In genomic region chr7:104328970-104329825, GRCh38 we compare ENCODE assay signal across 9 cellular contexts. TPM values are rescaled to one million over a fixed set of nuclear protein-coding genes. Genes with fewer than 3 reads are reported as not detected.
DNase-seq lines count a peak whose midpoint lies in the region; ATAC-seq and TF ChIP-seq lines count a peak whose summit lies in the region.
"Had no signal": no experiment of that assay in that cellular context is flagged by ENCODE, and none has a peak within 500 bp of the region (broad histone marks: within the 10 kb centered on the region; RNA-seq: fewer than 3 reads in every experiment).

No MANE protein-coding gene starts in this region.

- no peaks in the 10 kb centered on the region for H3K36me3 Mint-ChIP-seq in nephron (ENCODE audit: low read depth)

- H3K36me3 ChIP-seq in HEK293 (ENCODE audit: control insufficient read depth in 2 of 2, insufficient read depth in 1 of 2, low read length in 2 of 2) (no peaks in the 10 kb centered on the region), adrenal gland (replicated peaks in 1 of 2) (no peaks in the 10 kb centered on the region)
- H3K36me3 ChIP-seq: MG63 had no signal

- in situ Hi-C loops in astrocyte of the spinal cord (cut with HindIII; ENCODE audit: low sequenced_read_pairs): no loop called here

- DNase-seq in Ammon's horn (ENCODE audit: low spot score): peak; percentile 3
- no peak for DNase-seq in astrocyte of the spinal cord (ENCODE audit: low read depth, low spot score)
- DNase-seq in adrenal gland: no peak

- 2 to 3% (median 2%) methylated on average over 30 to 59 of the region's 59 CpGs for WGBS in adrenal gland, 4 donors

- POLR2A ChIA-PET in HEK293 (lab: Yijun Ruan, JAX): no interaction called here

- H3K27ac ChIP-seq in HEK293 (ENCODE audit: extremely low read depth, low read depth, low read length): no peak overlapping the region
- no peak overlapping the region for H3K27ac ChIP-seq in adrenal gland

- 0 out of 2 replicates have a peak, but pooled peaks cover 3% of the 10 kb centered on the region for H3K4me1 ChIP-seq in HEK293 (ENCODE audit: control insufficient read depth, insufficient read depth, low read length)
- no peaks in the 10 kb centered on the region for H3K4me1 ChIP-seq in adrenal gland (replicated peaks in 1 of 2)

- peak overlapping the region; percentile 29 for H3K4me3 ChIP-seq in HEK293 (ENCODE audit: low read depth, low read length)
- peak overlapping the region; percentile 18 for H3K4me3 ChIP-seq in astrocyte of the spinal cord (ENCODE audit: low read depth, low read length)
- H3K4me3 ChIP-seq in adrenal gland: no peak overlapping the region
- H3K4me3 ChIP-seq: MG63 had no signal

- H3K9me3 ChIP-seq in HEK293 (ENCODE audit: control insufficient read depth, insufficient read depth, low read depth, low read length): no peaks in the 10 kb centered on the region
- no peaks in the 10 kb centered on the region for H3K9me3 ChIP-seq in adrenal gland (replicated peaks in 1 of 3)
- H3K9me3 ChIP-seq: MG63 had no signal

- peaks cover 81% of the 10 kb centered on the region for H3K27me3 Mint-ChIP-seq in nephron (ENCODE audit: low read depth)

- CTCF ChIA-PET in HEK293 (lab: Yijun Ruan, JAX): no interaction called here

- intact Hi-C loops in adrenal gland (cut with DNase I): no loop called here

- ATAC-seq in HG02938 (IDR thresholded peaks at IDR 0.05; ENCODE audit: unreplicated experiment) (no peak), GM18870 (IDR thresholded peaks at IDR 0.05; ENCODE audit: unreplicated experiment) (no peak), GM18858 (IDR thresholded peaks at IDR 0.05; ENCODE audit: unreplicated experiment) (no peak)

- H3K9me3 Mint-ChIP-seq in nephron: no peaks in the 10 kb centered on the region

- H3K27me3 ChIP-seq in adrenal gland: peaks cover 40% of the 10 kb centered on the region

- no peak overlapping the region for H3K27ac Mint-ChIP-seq in nephron

- TF ChIP-seq POLR2A in adrenal gland (IDR thresholded peaks at IDR 0.05): no peak

- H3K4me3 Mint-ChIP-seq in nephron: peak overlapping the region; percentile 73 to 77 (median 75)

- peaks cover 8% of the 10 kb centered on the region for H3K4me1 Mint-ChIP-seq in nephron

- TF ChIP-seq CTCF in HEK293 (tag by site-specific recombination; IDR thresholded peaks at IDR 0.05) (no peak), astrocyte of the spinal cord (IDR thresholded peaks at IDR 0.05; ENCODE audit: low read depth, low read length) (no peak), nephron (IDR thresholded peaks at IDR 0.05; ENCODE audit: unreplicated experiment in 3 of 3) (no peak), adrenal gland (IDR thresholded peaks at IDR 0.05) (no peak)

TF ChIP-seq in HEK293, 187 proteins besides CTCF, POLR2A, EP300 and RAD21 (continues in another document):
- no peak for TF ChIP-seq PATZ1 (tag by site-specific recombination; IDR thresholded peaks at IDR 0.05)
- no peak for TF ChIP-seq ZNF24 (tag by site-specific recombination; IDR thresholded peaks at IDR 0.05)
- TF ChIP-seq ZNF394 (tag by site-specific recombination; IDR thresholded peaks at IDR 0.05; ENCODE audit: borderline replicate concordance): no peak
- TF ChIP-seq ZNF544 (tag by site-specific recombination; IDR thresholded peaks at IDR 0.05): no peak
- TF ChIP-seq ZFP69B (tag by site-specific recombination; IDR thresholded peaks at IDR 0.05): no peak
- TF ChIP-seq ZNF521 (tag by site-specific recombination; IDR thresholded peaks at IDR 0.05): no peak
- TF ChIP-seq ZNF398 (tag by site-specific recombination; IDR thresholded peaks at IDR 0.05): no peak
- no peak for TF ChIP-seq ZNF37A (tag by site-specific recombination; IDR thresholded peaks at IDR 0.05)
- TF ChIP-seq ZNF157 (tag by site-specific recombination; IDR thresholded peaks at IDR 0.05): no peak
- TF ChIP-seq ZNF202 (tag by site-specific recombination; IDR thresholded peaks at IDR 0.05; ENCODE audit: borderline replicate concordance): 0 out of 2 replicates have a peak, but pooled peaks have one; percentile 12
- no peak for TF ChIP-seq ZFP3 (tag by site-specific recombination; IDR thresholded peaks at IDR 0.05; ENCODE audit: low read depth)
- no peak for TF ChIP-seq MZF1 (tag by site-specific recombination; IDR thresholded peaks at IDR 0.05; ENCODE audit: borderline replicate concordance)
- no peak for TF ChIP-seq ZBTB49 (tag by site-specific recombination; IDR thresholded peaks at IDR 0.05; ENCODE audit: low read depth)
- TF ChIP-seq KLF1 (tag by site-specific recombination; IDR thresholded peaks at IDR 0.05): no peak
- TF ChIP-seq ZNF146 (tag by site-specific recombination; IDR thresholded peaks at IDR 0.05): no peak
- TF ChIP-seq GLIS1 (tag by site-specific recombination; IDR thresholded peaks at IDR 0.05): peak; percentile 17; the same call in 1 of the 2 replicates
- TF ChIP-seq ZNF658 (tag by site-specific recombination; IDR thresholded peaks at IDR 0.05): no peak
- TF ChIP-seq ZNF221 (tag by site-specific recombination; IDR thresholded peaks at IDR 0.05; ENCODE audit: borderline replicate concordance): no peak
- no peak for TF ChIP-seq SP7 (tag by site-specific recombination; IDR thresholded peaks at IDR 0.05)
- TF ChIP-seq MEIS1 (CRISPR knock-in tag; IDR thresholded peaks at IDR 0.05; ENCODE audit: borderline replicate concordance): no peak
- no peak for TF ChIP-seq ZNF549 (tag by site-specific recombination; IDR thresholded peaks at IDR 0.05)
- no peak for TF ChIP-seq ZNF274 (IDR thresholded peaks at IDR 0.05; ENCODE audit: low read length)
- no peak for TF ChIP-seq ZNF274 (tag by site-specific recombination; IDR thresholded peaks at IDR 0.05; ENCODE audit: borderline replicate concordance)
- no peak for TF ChIP-seq ZNF624 (tag by site-specific recombination; IDR thresholded peaks at IDR 0.05)
- TF ChIP-seq ZFHX2 (tag by site-specific recombination; conservative IDR thresholded peaks at IDR 0.05): peak; percentile 87
- TF ChIP-seq ZNF548 (tag by site-specific recombination; IDR thresholded peaks at IDR 0.05): no peak
- peak; percentile 71 for TF ChIP-seq SP2 (tag by site-specific recombination; IDR thresholded peaks at IDR 0.05)
- no peak for TF ChIP-seq RBAK (tag by site-specific recombination; IDR thresholded peaks at IDR 0.05)
- no peak for TF ChIP-seq ZNF654 (tag by site-specific recombination; IDR thresholded peaks at IDR 0.05; ENCODE audit: low read depth)
- no peak for TF ChIP-seq ZNF560 (tag by site-specific recombination; IDR thresholded peaks at IDR 0.05; ENCODE audit: borderline replicate concordance)

RNA-seq across cellular contexts. Expression of gene LHFPL3, which starts 0.8 kb away (rescaled TPM):
- under 1 TPM in 1 of 8 donors, not detected in 7; 0.14 TPM for total RNA-seq in adrenal gland
- polyA plus RNA-seq in adrenal gland: not detected

Comparison
In these comparisons a context has a peak if more than half of its experiments do, and no peak if none do; other contexts are left out.
1. H3K4me3 ChIP-seq: peak in HEK293 (single experiment) and astrocyte of the spinal cord (single experiment); none in adrenal gland (0 of 4).